ENCODE assay signal across 12 cellular contexts in genomic region chr2:70498054-70498453, GRCh38. TPM values are rescaled to one million over a fixed set of nuclear protein-coding genes. Genes with fewer than 3 reads are reported as not detected.
DNase-seq lines count a peak whose midpoint lies in the region; ATAC-seq and TF ChIP-seq lines count a peak whose summit lies in the region.
"Had no signal": no experiment of that assay in that cellular context is flagged by ENCODE, and none has a peak within 500 bp of the region (broad histone marks: within the 10 kb centered on the region; RNA-seq: fewer than 3 reads in every experiment).

No MANE protein-coding gene starts in this region.

- H3K4me1 ChIP-seq in MM.1S (ENCODE audit: low read length), result peaks cover 20% of the 10 kb centered on the region
- H3K4me1 ChIP-seq in psoas muscle, result no peaks in the 10 kb centered on the region

- DNase-seq in NCI-H510A treated with DMSO at 0.1 percent for 48 hours (lab: John Stamatoyannopoulos, UW) (peak; percentile 17), NCI-H510A (lab: John Stamatoyannopoulos, UW) (no peak), MM.1S (peak; percentile 61), cerebellar cortex (ENCODE audit: low spot score) (peak; percentile 14), retinal pigment epithelial cell (ENCODE audit: low read depth) (no peak), psoas muscle (no peak)
- DNase-seq: T-cell had no signal

- H3K4me3 ChIP-seq in MM.1S (ENCODE audit: low read length) (peak overlapping the region; percentile 13; the same call in 1 of the 2 replicates), retinal pigment epithelial cell (ENCODE audit: low read length) (no peak overlapping the region), psoas muscle (no peak overlapping the region)
- H3K4me3 ChIP-seq: BLaER1 had no signal

- H3K9me3 ChIP-seq in MM.1S (replicated peaks; ENCODE audit: insufficient read depth, low read length) (no peaks in the 10 kb centered on the region), psoas muscle (no peaks in the 10 kb centered on the region)
- H3K9me3 ChIP-seq: BLaER1 had no signal

- H3K27me3 ChIP-seq in MM.1S (replicated peaks; ENCODE audit: insufficient read depth, low read length), result no peaks in the 10 kb centered on the region
- peaks cover 0 to 15% (median 0%) of the 10 kb centered on the region in 3 donors for H3K27me3 ChIP-seq in psoas muscle (ENCODE audit: insufficient read depth in 3 of 3, low read length in 2 of 3)
- H3K27me3 ChIP-seq: BLaER1 had no signal

- H3F3A ChIP-seq in MM.1S (ENCODE audit: insufficient read depth, low read length), result peaks cover 17% of the 10 kb centered on the region; the same call in 1 of the 2 replicates

- H3K27ac ChIP-seq in MM.1S (ENCODE audit: low read length), result peak overlapping the region; percentile 66; the same call in 1 of the 2 replicates
- no peak overlapping the region for H3K27ac ChIP-seq in psoas muscle
- H3K27ac ChIP-seq: BLaER1, HL-60 had no signal

- no peaks in the 10 kb centered on the region for H3K9me2 ChIP-seq in MM.1S (replicated peaks; ENCODE audit: insufficient read depth, low read length)

- H3K9ac ChIP-seq in MM.1S (ENCODE audit: low read length), result peak overlapping the region; percentile 16; the same call in 1 of the 2 replicates
- H3K9ac ChIP-seq: BLaER1 had no signal

- intact Hi-C loops in psoas muscle (cut with DNase I), result no loop called here

- no peaks in the 10 kb centered on the region for H4K20me1 ChIP-seq in MM.1S (ENCODE audit: insufficient read depth, low read length)
- H4K20me1 ChIP-seq: BLaER1 had no signal

- peak overlapping the region; percentile 35; the same call in 1 of the 2 replicates for H2AFZ ChIP-seq in MM.1S (ENCODE audit: low read length)

- H3K79me2 ChIP-seq in MM.1S (ENCODE audit: low read length), result no peaks in the 10 kb centered on the region

- TF ChIP-seq CTCF in MM.1S (IDR thresholded peaks at IDR 0.05; ENCODE audit: low read length) (peak; percentile 66), retinal pigment epithelial cell (conservative IDR thresholded peaks at IDR 0.05; ENCODE audit: low read depth, low read length) (peak; percentile 46), psoas muscle (IDR thresholded peaks at IDR 0.05) (no peak)

- ATAC-seq in HG02610 (IDR thresholded peaks at IDR 0.05; ENCODE audit: unreplicated experiment) (no peak), psoas muscle (no peak)
- no peak for ATAC-seq in activated CD4-positive, CD25-positive, alpha-beta regulatory T cell treated with anti-CD3 and anti-CD28 coated beads, Interleukin-2, amount 50 U/mL, for 24 hours
- ATAC-seq: natural killer cell treated with Interleukin-12 subunit alpha and Interleukin-12 subunit beta and Interleukin-15 and Interleukin-18, amount 100 ng/mL, for 72 hours had no signal

- H3K36me3 ChIP-seq in MM.1S (replicated peaks; ENCODE audit: insufficient read depth, low read length) (no peaks in the 10 kb centered on the region), psoas muscle (ENCODE audit: insufficient read depth in 1 of 2, low read depth in 1 of 2) (no peaks in the 10 kb centered on the region)
- H3K36me3 ChIP-seq: BLaER1 had no signal

- H3K4me2 ChIP-seq in MM.1S (ENCODE audit: low read depth, low read length), result peak overlapping the region; percentile 53
- H3K4me2 ChIP-seq: BLaER1 had no signal

RNA-seq across cellular contexts. Expression of gene TGFA, which starts 55.6 kb away (rescaled TPM):
- under 1 TPM; 0.08 to 0.39 (median 0.18) TPM for total RNA-seq in psoas muscle
- under 1 TPM; 0.03 to 0.12 (median 0.09) TPM for polyA plus RNA-seq in psoas muscle

Comparison
In these comparisons a context has a peak if more than half of its experiments do, and no peak if none do; other contexts are left out.
1. DNase-seq: peak in NCI-H510A treated with DMSO at 0.1 percent for 48 hours (single experiment), MM.1S (single experiment) and cerebellar cortex (single experiment); none in NCI-H510A (single experiment), retinal pigment epithelial cell (single experiment) and psoas muscle (0 of 2).